Comparison of ENCODE assay signal across 8 cellular contexts in genomic region chr5:179762079-179762780, GRCh38. TPM values are rescaled to one million over a fixed set of nuclear protein-coding genes. Genes with fewer than 3 reads are reported as not detected.
DNase-seq lines count a peak whose midpoint lies in the region; ATAC-seq and TF ChIP-seq lines count a peak whose summit lies in the region.

No MANE protein-coding gene starts in this region.

- no peaks in the 10 kb centered on the region for H3K27me3 ChIP-seq in right lobe of liver

- ATAC-seq in activated naive CD8-positive, alpha-beta T cell treated with anti-CD3 and anti-CD28 coated beads, Interleukin-2, amount 50 U/mL, for 24 hours, result peak; percentile 22
- ATAC-seq in right lobe of liver, result peak; percentile 19 to 57 (median 54)

- peak overlapping the region; percentile 0 for H3K27ac Mint-ChIP-seq in activated naive CD8-positive, alpha-beta T cell treated with anti-CD3 and anti-CD28 coated beads, Interleukin-2, amount 50 U/mL, for 24 hours

- H3K4me1 Mint-ChIP-seq in activated naive CD8-positive, alpha-beta T cell treated with anti-CD3 and anti-CD28 coated beads, Interleukin-2, amount 50 U/mL, for 24 hours, result peaks cover 51% of the 10 kb centered on the region

- no peaks in the 10 kb centered on the region for H3K9me3 ChIP-seq in right lobe of liver

- DNase-seq in stimulated activated naive CD4-positive, alpha-beta T cell (lab: John Stamatoyannopoulos, UW), result peak in 4 of 6 experiments; percentile 4 to 52 (median 30)
- DNase-seq in stimulated activated naive CD4-positive, alpha-beta T cell treated with Interleukin-2 at 50 U/mL for 16 hours (lab: John Stamatoyannopoulos, UW), result no peak
- DNase-seq in NCI-H345 treated with DMSO at 0.1 percent for 48 hours (lab: John Stamatoyannopoulos, UW; ENCODE audit: unreplicated experiment) (peak; percentile 77), right lobe of liver (no peak), middle frontal gyrus (ENCODE audit: extremely low spot score, low spot score) (no peak)
- no peak for DNase-seq in activated naive CD8-positive, alpha-beta T cell treated with anti-CD3 and anti-CD28 coated beads, Interleukin-2, amount 50 U/mL, for 24 hours
- no peak for DNase-seq in effector CD8-positive, alpha-beta T cell (lab: John Stamatoyannopoulos, UW)
- DNase-seq in activated CD8-positive, alpha-beta memory T cell treated with anti-CD3 and anti-CD28 coated beads, Interleukin-2, amount 50 U/mL, for 48 hours, result no peak

- H3K9me3 Mint-ChIP-seq in activated naive CD8-positive, alpha-beta T cell treated with anti-CD3 and anti-CD28 coated beads, Interleukin-2, amount 50 U/mL, for 24 hours, result no peaks in the 10 kb centered on the region

- no peak for TF ChIP-seq CTCF in right lobe of liver (IDR thresholded peaks at IDR 0.05)

- H3K36me3 ChIP-seq in right lobe of liver, result peaks cover 0 to 15% (median 0%) of the 10 kb centered on the region in 4 donors

- no peak overlapping the region for H3K4me3 ChIP-seq in right lobe of liver

- H3K36me3 Mint-ChIP-seq in activated naive CD8-positive, alpha-beta T cell treated with anti-CD3 and anti-CD28 coated beads, Interleukin-2, amount 50 U/mL, for 24 hours (ENCODE audit: low read depth), result peaks cover 19% of the 10 kb centered on the region

- no peak overlapping the region for H3K27ac ChIP-seq in right lobe of liver

- peaks cover 0 to 58% (median 27%) of the 10 kb centered on the region in 4 donors for H3K4me1 ChIP-seq in right lobe of liver

- no peaks in the 10 kb centered on the region for H3K27me3 Mint-ChIP-seq in activated naive CD8-positive, alpha-beta T cell treated with anti-CD3 and anti-CD28 coated beads, Interleukin-2, amount 50 U/mL, for 24 hours

- no peak overlapping the region for H3K4me3 Mint-ChIP-seq in activated naive CD8-positive, alpha-beta T cell treated with anti-CD3 and anti-CD28 coated beads, Interleukin-2, amount 50 U/mL, for 24 hours

- intact Hi-C loops in right lobe of liver (cut with DNase I), result loop anchor here (5.0 kb wide), 1 partner anchor 35 kb away; no protein-coding TSS in a partner anchor

- 31% methylated on average over 7 of the region's 10 CpGs for WGBS in right lobe of liver (ENCODE audit: insufficient coverage, low coverage, low lambda C conversion rate, missing lambda C conversion rate)

- TF ChIP-seq POLR2A in right lobe of liver (IDR thresholded peaks at IDR 0.05), result no peak

RNA-seq across cellular contexts. Expression of gene MAML1, which starts 29.6 kb away (rescaled TPM):
- total RNA-seq in right lobe of liver, result 1 to 10 TPM; 6.2 to 8.8 (median 8.0) TPM

RNA-seq across cellular contexts. Expression of gene LTC4S, which starts 31.6 kb away (rescaled TPM):
- 1 to 10 TPM in 3 of 6 experiments, under 1 TPM in 2, not detected in 1; 0.73 to 1.7 (median 1.4) TPM for total RNA-seq in right lobe of liver

RNA-seq across cellular contexts. Expression of gene MGAT4B, which starts 44.4 kb away (rescaled TPM):
- 100 to 1,000 TPM; 151 to 259 (median 181) TPM for total RNA-seq in right lobe of liver

RNA-seq across cellular contexts. Expression of gene SQSTM1, which starts 58.5 kb away (rescaled TPM):
- 1,000 to 10,000 TPM in 2 of 6 experiments, 100 to 1,000 TPM in 4; 195 to 1,174 (median 649) TPM for total RNA-seq in right lobe of liver

Comparison
In these comparisons a context has a peak if more than half of its experiments do, and no peak if none do; other contexts are left out.
1. DNase-seq: peak in stimulated activated naive CD4-positive, alpha-beta T cell (4 of 6) and NCI-H345 treated with DMSO at 0.1 percent for 48 hours (single experiment); none in stimulated activated naive CD4-positive, alpha-beta T cell treated with Interleukin-2 at 50 U/mL for 16 hours (single experiment), activated naive CD8-positive, alpha-beta T cell treated with anti-CD3 and anti-CD28 coated beads, Interleukin-2, amount 50 U/mL, for 24 hours (single experiment), right lobe of liver (0 of 3), effector CD8-positive, alpha-beta T cell (single experiment), activated CD8-positive, alpha-beta memory T cell treated with anti-CD3 and anti-CD28 coated beads, Interleukin-2, amount 50 U/mL, for 48 hours (single experiment) and middle frontal gyrus (single experiment).